In genomic region chr7:66844552-66845381, GRCh38 we compare ENCODE assay signal across 1 cellular context.
TF ChIP-seq lines count a peak whose summit lies in the region.

No MANE protein-coding gene starts in this region.

TF ChIP-seq in K562, 482 proteins besides CTCF, POLR2A, EP300 and RAD21 (continued from another document and continues in another):
- TF ChIP-seq UBTF (IDR thresholded peaks at IDR 0.05; ENCODE audit: borderline replicate concordance in 1 of 2, low read depth in 2 of 2, low read length in 2 of 2) (peak in 1 of 2 experiments; percentile 93; a peak in 3 of 4 replicates), OTX1 (CRISPR knock-in tag; IDR thresholded peaks at IDR 0.05) (peak; percentile 50; the same call in 1 of the 2 replicates), TFAP4 (CRISPR knock-in tag; IDR thresholded peaks at IDR 0.05; ENCODE audit: borderline replicate concordance) (peak; percentile 91), FOXJ2 (tag; IDR thresholded peaks at IDR 0.05) (peak; percentile 95), USF2 (CRISPR knock-in tag; IDR thresholded peaks at IDR 0.05) (no peak), CBX1 (IDR thresholded peaks at IDR 0.05; ENCODE audit: low read depth) (peak; percentile 93), KDM4B (IDR thresholded peaks at IDR 0.05; ENCODE audit: borderline replicate concordance in 2 of 2, low read depth in 1 of 2) (0 out of 4 replicates have a peak, but pooled peaks of 1 of the 2 experiments have one; percentile 27), MTA1 (IDR thresholded peaks at IDR 0.05; ENCODE audit: borderline replicate concordance) (peak; percentile 100), NCOR1 (IDR thresholded peaks at IDR 0.05) (peak; percentile 58), CREB1 (IDR thresholded peaks at IDR 0.05) (peak; percentile 100), CREB1 (CRISPR knock-in tag; IDR thresholded peaks at IDR 0.05) (peak; percentile 100), CHCHD3 (CRISPR knock-in tag; IDR thresholded peaks at IDR 0.05) (no peak), ZBED1 (IDR thresholded peaks at IDR 0.05) (no peak), NKRF (IDR thresholded peaks at IDR 0.05; ENCODE audit: borderline replicate concordance) (peak; percentile 76; the same call in 1 of the 2 replicates), GTF2E2 (tag; IDR thresholded peaks at IDR 0.05) (no peak), ZNF239 (CRISPR knock-in tag; IDR thresholded peaks at IDR 0.05) (no peak), CBX3 (IDR thresholded peaks at IDR 0.05; ENCODE audit: borderline replicate concordance in 1 of 2, low read length in 2 of 2) (peak in 1 of 2 experiments; percentile 68; a peak in 1 of 3 replicates), MCM3 (IDR thresholded peaks at IDR 0.05) (no peak), STAT5B (CRISPR knock-in tag; IDR thresholded peaks at IDR 0.05) (no peak), HCFC1 (IDR thresholded peaks at IDR 0.05; ENCODE audit: low read depth, low read length) (peak; percentile 92), PRDM10 (IDR thresholded peaks at IDR 0.05; ENCODE audit: partially characterized antibody) (peak; percentile 10), ZNF395 (CRISPR knock-in tag; IDR thresholded peaks at IDR 0.05) (no peak), AFF1 (IDR thresholded peaks at IDR 0.05; ENCODE audit: low read depth in 1 of 2, partially characterized antibody in 2 of 2) (peak in 1 of 2 experiments; percentile 72), ZNF79 (CRISPR knock-in tag; IDR thresholded peaks at IDR 0.05; ENCODE audit: low read depth) (no peak), ZNF584 (CRISPR knock-in tag; IDR thresholded peaks at IDR 0.05; ENCODE audit: low read depth) (no peak), HBP1 (CRISPR knock-in tag; IDR thresholded peaks at IDR 0.05) (0 out of 2 replicates have a peak, but pooled peaks have one; percentile 5), ZSCAN29 (IDR thresholded peaks at IDR 0.05) (no peak), PREB (CRISPR knock-in tag; IDR thresholded peaks at IDR 0.05) (no peak; the same call in 1 of the 2 replicates), ZNF507 (tag; conservative IDR thresholded peaks at IDR 0.05) (no peak), PCBP1 (IDR thresholded peaks at IDR 0.05; ENCODE audit: low read depth, low read length, poor library complexity, severe bottlenecking) (peak; percentile 38), ZNF316 (IDR thresholded peaks at IDR 0.05) (no peak), PBX2 (CRISPR knock-in tag; IDR thresholded peaks at IDR 0.05; ENCODE audit: low read depth) (no peak), PBX2 (tag; conservative IDR thresholded peaks at IDR 0.05; ENCODE audit: low read depth) (no peak), SP2 (IDR thresholded peaks at IDR 0.05; ENCODE audit: extremely low read depth, low read depth, low read length, poor library complexity, severe bottlenecking) (no peak), HNRNPUL1 (IDR thresholded peaks at IDR 0.05; ENCODE audit: low read length) (no peak), ZFX (CRISPR knock-in tag; IDR thresholded peaks at IDR 0.05) (peak; percentile 96)
